In the genomic region with DNA sequence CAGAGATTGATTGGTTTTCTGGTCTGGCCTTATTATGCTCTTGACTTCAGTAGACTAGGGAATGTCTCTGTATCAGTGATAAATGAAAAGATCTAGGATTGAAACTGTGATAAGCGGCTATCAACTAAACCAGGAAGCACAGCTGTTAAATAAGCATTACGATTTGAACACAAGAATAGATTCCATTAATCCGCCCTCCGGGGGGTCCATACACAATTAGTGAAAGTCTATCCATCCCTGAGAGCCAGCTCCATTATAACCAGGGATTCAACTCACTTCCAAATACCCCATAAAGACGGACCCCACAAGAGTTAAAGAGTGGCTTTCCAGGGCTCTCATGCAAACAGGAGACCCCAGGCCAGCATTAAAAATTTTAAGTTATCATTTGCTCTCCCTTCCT, we compare ENCODE assay signal across 26 cellular contexts.
"Had no signal": no experiment of that assay in that cellular context is flagged by ENCODE, and none has a peak within 500 bp of the region (broad histone marks: within the 10 kb centered on the region; RNA-seq: fewer than 3 reads in every experiment).

No MANE protein-coding gene starts in this region.

- H2AFZ ChIP-seq: parathyroid adenoma had no signal

- H3K27ac ChIP-seq: adrenal gland, ascending aorta, brain microvascular endothelial cell, esophagus muscularis mucosa, gastrocnemius medialis, parathyroid adenoma, right lobe of liver, skin epidermis, thyroid gland, upper lobe of right lung had no signal

- H3K4me3 Mint-ChIP-seq: activated T-helper 17 cell treated with anti-CD3 and anti-CD28 coated beads, Interleukin-2, amount 50 U/mL, for 72 hours; effector memory CD8-positive, alpha-beta T cell; mesothelial cell of epicardium; natural killer cell treated with Interleukin-12 subunit alpha and Interleukin-12 subunit beta and Interleukin-15 and Interleukin-18, amount 100 ng/mL, for 72 hours; stimulated activated naive CD8-positive, alpha-beta T cell treated with anti-CD3 and anti-CD28 coated beads, Interleukin-15, Interleukin-2, amounts not matched to agents 100 ng/mL and 50 ng/mL, for 24 hours; WTC11 had no signal

- DNase-seq: activated T-cell treated with anti-CD3 and anti-CD28 coated beads, Interleukin-2, amount 50 U/mL, for 1 hour; adrenal gland; brain microvascular endothelial cell; caudate nucleus; effector memory CD8-positive, alpha-beta T cell; gastrocnemius medialis; head of caudate nucleus; hypothalamus; left ventricle myocardium superior; mammary epithelial cell; right lobe of liver; stimulated activated CD4-positive, alpha-beta T cell treated with anti-CD3 and anti-CD28 coated beads, Interleukin-1b, Interleukin-23, amount 100 ng/mL, for 48 hours; substantia nigra; T-helper 9 cell; thyroid gland; upper lobe of right lung had no signal

- H3K27ac Mint-ChIP-seq: activated naive CD4-positive, alpha-beta T cell treated with anti-CD3 and anti-CD28 coated beads, Interleukin-2, amount 50 U/mL, for 72 hours; activated T-helper 17 cell treated with anti-CD3 and anti-CD28 coated beads, Interleukin-2, amount 50 U/mL, for 72 hours; effector memory CD8-positive, alpha-beta T cell; mesothelial cell of epicardium; natural killer cell treated with Interleukin-12 subunit alpha and Interleukin-12 subunit beta and Interleukin-15 and Interleukin-18, amount 100 ng/mL, for 72 hours; stimulated activated naive CD8-positive, alpha-beta T cell treated with anti-CD3 and anti-CD28 coated beads, Interleukin-15, Interleukin-2, amounts not matched to agents 100 ng/mL and 50 ng/mL, for 24 hours; WTC11 had no signal

- H3K4me1 ChIP-seq: adrenal gland, ascending aorta, esophagus muscularis mucosa, gastrocnemius medialis, parathyroid adenoma, right lobe of liver, thyroid gland, upper lobe of right lung had no signal

- H3K9me3 Mint-ChIP-seq: activated naive CD4-positive, alpha-beta T cell treated with anti-CD3 and anti-CD28 coated beads, Interleukin-2, amount 50 U/mL, for 72 hours; activated T-helper 17 cell treated with anti-CD3 and anti-CD28 coated beads, Interleukin-2, amount 50 U/mL, for 72 hours; mesothelial cell of epicardium; WTC11 had no signal

- H3K9me3 ChIP-seq: adrenal gland, ascending aorta, esophagus muscularis mucosa, gastrocnemius medialis, right lobe of liver, thyroid gland, upper lobe of right lung had no signal

- H3K4me1 Mint-ChIP-seq: activated T-helper 17 cell treated with anti-CD3 and anti-CD28 coated beads, Interleukin-2, amount 50 U/mL, for 72 hours had no signal

- H3K27me3 ChIP-seq: adrenal gland, ascending aorta, brain microvascular endothelial cell, esophagus muscularis mucosa, gastrocnemius medialis, right lobe of liver, thyroid gland, upper lobe of right lung had no signal

- H3K36me3 Mint-ChIP-seq: activated naive CD4-positive, alpha-beta T cell treated with anti-CD3 and anti-CD28 coated beads, Interleukin-2, amount 50 U/mL, for 72 hours; mesothelial cell of epicardium; natural killer cell treated with Interleukin-12 subunit alpha and Interleukin-12 subunit beta and Interleukin-15 and Interleukin-18, amount 100 ng/mL, for 72 hours; WTC11 had no signal

- H3K9ac ChIP-seq: parathyroid adenoma had no signal

- H3K4me3 ChIP-seq: adrenal gland, ascending aorta, esophagus muscularis mucosa, gastrocnemius medialis, right lobe of liver, skin epidermis, thyroid gland, upper lobe of right lung had no signal

- H3K36me3 ChIP-seq: adrenal gland, ascending aorta, brain microvascular endothelial cell, esophagus muscularis mucosa, gastrocnemius medialis, right lobe of liver, thyroid gland, upper lobe of right lung had no signal

- H3K79me2 ChIP-seq: parathyroid adenoma had no signal
